ENCODE assay signal across 9 cellular contexts in genomic region chr17:78176548-78177025, GRCh38. TPM values are rescaled to one million over a fixed set of nuclear protein-coding genes. Genes with fewer than 3 reads are reported as not detected.
A peak's percentile ranks its signal among the peaks of the same experiment; 100 is the strongest.
DNase-seq lines count a peak whose midpoint lies in the region; ATAC-seq and TF ChIP-seq lines count a peak whose summit lies in the region.
"Had no signal": no experiment of that assay in that cellular context is flagged by ENCODE, and none has a peak within 500 bp of the region (broad histone marks: within the 10 kb centered on the region; RNA-seq: fewer than 3 reads in every experiment).

No MANE protein-coding gene starts in this region.

- H3K4me3 Mint-ChIP-seq in activated CD4-positive, alpha-beta T cell treated with anti-CD3 and anti-CD28 coated beads for 36 hours: no peak overlapping the region
- no peak overlapping the region for H3K4me3 Mint-ChIP-seq in central memory CD8-positive, alpha-beta T cell

- DNase-seq in GM06990 (ENCODE audit: extremely low read depth, insufficient read length) (peak; percentile 87), Kasumi-1 (lab: John Stamatoyannopoulos, UW) (peak; percentile 78 to 82), lung (ENCODE audit: low spot score) (peak; percentile 79), NCI-H510A (lab: John Stamatoyannopoulos, UW) (no peak), HuH-7.5 (ENCODE audit: low spot score) (no peak)
- DNase-seq in activated CD4-positive, alpha-beta T cell treated with anti-CD3 and anti-CD28 coated beads for 36 hours: peak; percentile 86
- peak; percentile 54 to 67 for DNase-seq in central memory CD8-positive, alpha-beta T cell (ENCODE audit: low spot score in 2 of 2)
- peak; percentile 59 to 61 for DNase-seq in stimulated activated CD8-positive, alpha-beta memory T cell treated with anti-CD3 and anti-CD28 coated beads, Interleukin-2, amount 100 ng/mL, for 1 hour (ENCODE audit: low read depth in 2 of 2)

- peaks cover 47% of the 10 kb centered on the region for H3K4me1 Mint-ChIP-seq in activated CD4-positive, alpha-beta T cell treated with anti-CD3 and anti-CD28 coated beads for 36 hours
- peaks cover 46% of the 10 kb centered on the region for H3K4me1 Mint-ChIP-seq in central memory CD8-positive, alpha-beta T cell

- 13 to 17% methylated on average over 14 of the region's 14 CpGs for WGBS in lung, 2 donors

- intact Hi-C loops in activated CD4-positive, alpha-beta T cell treated with anti-CD3 and anti-CD28 coated beads for 36 hours (cut with DNase I, micrococcal nuclease): loop anchor here (1.0 kb wide), 3 partner anchors 64 to 157 kb away; no protein-coding TSS in a partner anchor

- H3K27ac Mint-ChIP-seq in activated CD4-positive, alpha-beta T cell treated with anti-CD3 and anti-CD28 coated beads for 36 hours: no peak overlapping the region
- H3K27ac Mint-ChIP-seq in central memory CD8-positive, alpha-beta T cell (ENCODE audit: low read depth): no peak overlapping the region

- no peaks in the 10 kb centered on the region for H3K9me3 ChIP-seq in lung (ENCODE audit: control insufficient read depth in 2 of 2, insufficient read depth in 1 of 2, low read length in 1 of 2)

- H3K27ac ChIP-seq in lung (ENCODE audit: low read depth in 1 of 2, low read length in 1 of 2): peak overlapping the region in 1 of 2 donors; percentile 88
- H3K27ac ChIP-seq: epithelial cell of prostate had no signal

- peaks cover 0 to 40% of the 10 kb centered on the region in 2 donors for H3K4me1 ChIP-seq in lung (ENCODE audit: control insufficient read depth in 2 of 2, insufficient read depth in 2 of 2, low read length in 2 of 2)

- CTCF ChIA-PET in activated CD4-positive, alpha-beta T cell treated with anti-CD3 and anti-CD28 coated beads for 36 hours (lab: Charles Lee): interaction anchor here (0.6 to 4.1 kb wide), 23 partner anchors 10 to 157 kb away, joined by 3 to 21 read pairs (median 4); partner anchors contain the start of genes AFMID, TK1 and TMC6

- H3K36me3 Mint-ChIP-seq in activated CD4-positive, alpha-beta T cell treated with anti-CD3 and anti-CD28 coated beads for 36 hours (ENCODE audit: low read depth): peaks cover 61% of the 10 kb centered on the region
- peaks cover 12% of the 10 kb centered on the region for H3K36me3 Mint-ChIP-seq in central memory CD8-positive, alpha-beta T cell (ENCODE audit: insufficient read depth)

- ATAC-seq in activated CD4-positive, alpha-beta T cell treated with anti-CD3 and anti-CD28 coated beads for 36 hours: peak; percentile 77
- peak; percentile 48 for ATAC-seq in central memory CD8-positive, alpha-beta T cell (replicated peaks; ENCODE audit: extremely low read depth, poor library complexity, severe bottlenecking)
- ATAC-seq in lung (ENCODE audit: insufficient read depth, low FRiP score): no peak

- H3K27me3 ChIP-seq in GM06990 (replicated peaks; ENCODE audit: control insufficient read depth, insufficient read depth, low read length) (no peaks in the 10 kb centered on the region), lung (ENCODE audit: control insufficient read depth, insufficient read depth) (no peaks in the 10 kb centered on the region)

- no peaks in the 10 kb centered on the region for H3K27me3 Mint-ChIP-seq in activated CD4-positive, alpha-beta T cell treated with anti-CD3 and anti-CD28 coated beads for 36 hours
- H3K27me3 Mint-ChIP-seq in central memory CD8-positive, alpha-beta T cell: no peaks in the 10 kb centered on the region

- H3K4me3 ChIP-seq in GM06990 (replicated peaks; ENCODE audit: low read depth, low read length): no peak overlapping the region
- H3K4me3 ChIP-seq in lung: no peak overlapping the region

- POLR2A ChIA-PET in activated CD4-positive, alpha-beta T cell treated with anti-CD3 and anti-CD28 coated beads for 36 hours (lab: Charles Lee): interaction anchor here (0.5 to 1.0 kb wide), 2 partner anchors 10 to 250 kb away, joined by 4 read pairs; partner anchors contain the start of gene TK1

- H3K9me3 Mint-ChIP-seq in activated CD4-positive, alpha-beta T cell treated with anti-CD3 and anti-CD28 coated beads for 36 hours (ENCODE audit: low read depth): no peaks in the 10 kb centered on the region
- H3K9me3 Mint-ChIP-seq in central memory CD8-positive, alpha-beta T cell: no peaks in the 10 kb centered on the region

- H3K36me3 ChIP-seq in GM06990 (ENCODE audit: control insufficient read depth, insufficient read depth, low read length) (peaks cover 32% of the 10 kb centered on the region), lung (ENCODE audit: control insufficient read depth in 2 of 2, insufficient read depth in 2 of 2, low read length in 2 of 2) (peaks cover 0 to 7% of the 10 kb centered on the region in 2 donors)

- TF ChIP-seq CTCF in GM06990 (IDR thresholded peaks at IDR 0.05; ENCODE audit: insufficient read depth, low read length, poor library complexity, severe bottlenecking): peak; percentile 99
- TF ChIP-seq CTCF in lung (IDR thresholded peaks at IDR 0.05; ENCODE audit: control extremely low read depth, extremely low read depth): peak; percentile 85

RNA-seq across cellular contexts. Expression of gene SYNGR2, which starts 8.2 kb away (rescaled TPM):
- total RNA-seq in activated CD4-positive, alpha-beta T cell treated with anti-CD3 and anti-CD28 coated beads for 36 hours: 10 to 100 TPM; 79.1 to 89.2 TPM
- 100 to 1,000 TPM; 111 to 188 TPM for total RNA-seq in lung
- 100 to 1,000 TPM; 188 to 212 TPM for polyA plus RNA-seq in lung

RNA-seq across cellular contexts. Expression of gene TK1, which starts 10.3 kb away (rescaled TPM):
- 100 to 1,000 TPM; 157 to 195 TPM for total RNA-seq in activated CD4-positive, alpha-beta T cell treated with anti-CD3 and anti-CD28 coated beads for 36 hours
- total RNA-seq in lung: 1 to 10 TPM; 7.9 to 9.2 TPM
- polyA plus RNA-seq in lung: 10 to 100 TPM; 11.5 to 14.9 TPM

RNA-seq across cellular contexts. Expression of gene AFMID, which starts 10.6 kb away (rescaled TPM):
- total RNA-seq in activated CD4-positive, alpha-beta T cell treated with anti-CD3 and anti-CD28 coated beads for 36 hours: 10 to 100 TPM; 26.3 to 26.7 TPM
- 10 to 100 TPM; 33.7 to 34.9 TPM for total RNA-seq in lung
- polyA plus RNA-seq in lung: 10 to 100 TPM; 24.6 to 35.4 TPM

RNA-seq across cellular contexts. Expression of gene C17orf99, which starts 30.4 kb away (rescaled TPM):
- total RNA-seq in activated CD4-positive, alpha-beta T cell treated with anti-CD3 and anti-CD28 coated beads for 36 hours: not detected
- 1 to 10 TPM in 1 of 2 donors, not detected in 1; 2.8 TPM for total RNA-seq in lung
- polyA plus RNA-seq in lung: under 1 TPM; 0.05 to 0.20 TPM

RNA-seq across cellular contexts. Expression of gene BIRC5, which starts 37.5 kb away (rescaled TPM):
- total RNA-seq in activated CD4-positive, alpha-beta T cell treated with anti-CD3 and anti-CD28 coated beads for 36 hours: 100 to 1,000 TPM; 100 to 107 TPM
- 10 to 100 TPM in 1 of 2 donors, 1 to 10 TPM in 1; 1.1 to 11.2 TPM for total RNA-seq in lung
- 1 to 10 TPM; 2.0 to 2.8 TPM for polyA plus RNA-seq in lung

Comparison
In these comparisons a context has a peak if more than half of its experiments do, and no peak if none do; other contexts are left out.
1. DNase-seq: peak in GM06990 (single experiment), Kasumi-1 (2 of 2), activated CD4-positive, alpha-beta T cell treated with anti-CD3 and anti-CD28 coated beads for 36 hours (single experiment), central memory CD8-positive, alpha-beta T cell (2 of 2), lung (single experiment) and stimulated activated CD8-positive, alpha-beta memory T cell treated with anti-CD3 and anti-CD28 coated beads, Interleukin-2, amount 100 ng/mL, for 1 hour (2 of 2); none in NCI-H510A (single experiment) and HuH-7.5 (single experiment).
2. RNA of gene TK1, which starts 10.3 kb away (total RNA-seq): 157 to 195 TPM in activated CD4-positive, alpha-beta T cell treated with anti-CD3 and anti-CD28 coated beads for 36 hours; 7.9 to 9.2 TPM in lung; every median in the first group is over 10 times any median in the second.